Comparison of ENCODE assay signal across 10 cellular contexts in the genomic region with DNA sequence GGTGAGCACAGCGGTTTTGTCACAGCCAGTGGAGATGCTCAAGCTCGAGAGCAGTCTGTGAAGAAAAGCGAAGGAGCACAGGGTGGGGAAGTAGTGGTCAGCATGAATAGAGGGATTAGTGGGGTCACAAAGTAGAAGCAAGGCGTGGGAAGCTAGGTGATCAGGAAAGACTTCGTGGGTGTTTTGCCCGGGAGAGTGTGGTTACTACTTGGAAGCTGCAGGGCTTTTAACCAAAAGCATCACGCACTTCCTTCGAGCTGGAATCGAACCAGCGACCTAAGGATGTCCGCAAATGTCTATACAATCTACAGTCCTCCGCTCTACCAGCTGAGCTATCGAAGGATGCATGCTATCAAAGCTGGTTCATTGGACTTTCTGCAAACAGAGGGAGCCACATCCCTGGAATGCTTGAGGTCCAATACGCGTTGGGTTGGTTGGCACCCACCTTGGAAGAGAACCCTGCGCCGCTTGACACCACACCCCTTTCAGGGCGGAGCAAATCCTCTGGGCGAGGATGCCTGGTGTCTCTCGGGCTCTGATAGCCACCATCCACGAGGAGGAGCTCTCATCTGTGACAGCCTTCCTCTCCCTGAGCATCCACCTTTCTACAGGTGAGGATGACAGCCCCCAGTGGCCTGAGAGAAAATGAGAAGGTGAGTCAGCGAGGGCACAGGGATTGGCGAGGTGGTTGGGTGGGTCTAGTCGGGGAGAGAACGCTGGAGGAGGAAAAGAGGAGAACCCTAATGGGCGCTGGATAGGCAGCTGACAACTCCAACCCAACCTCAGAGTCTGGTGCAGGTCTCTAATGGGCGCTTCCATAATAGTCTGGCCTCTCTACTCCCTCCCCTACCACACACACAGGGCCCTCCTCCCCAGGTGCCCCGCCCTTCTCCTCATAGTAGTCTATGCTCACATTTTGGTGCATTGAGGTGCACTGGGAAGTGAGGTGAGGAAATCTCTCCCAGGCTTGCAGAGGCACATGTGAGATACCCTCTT. TPM values are rescaled to one million over a fixed set of nuclear protein-coding genes. Genes with fewer than 3 reads are reported as not detected.
DNase-seq lines count a peak whose midpoint lies in the region; ATAC-seq and TF ChIP-seq lines count a peak whose summit lies in the region.
"Had no signal": no experiment of that assay in that cellular context is flagged by ENCODE, and none has a peak within 500 bp of the region (broad histone marks: within the 10 kb centered on the region; RNA-seq: fewer than 3 reads in every experiment).

No MANE protein-coding gene starts in this region.

- H3K9me3 Mint-ChIP-seq in Calu3 (ENCODE audit: low read depth, unreplicated experiment) (no peaks in the 10 kb centered on the region), HFFc6 (no peaks in the 10 kb centered on the region)
- H3K9me3 Mint-ChIP-seq in activated CD8-positive, alpha-beta T cell treated with anti-CD3 and anti-CD28 coated beads for 36 hours = no peaks in the 10 kb centered on the region

- H3K36me3 ChIP-seq in aorta (ENCODE audit: control insufficient read depth in 1 of 2, insufficient read depth in 2 of 2, low read length in 1 of 2) = no peaks in the 10 kb centered on the region

- H3K27me3 ChIP-seq in aorta (ENCODE audit: control insufficient read depth in 1 of 2, insufficient read depth in 2 of 2, low read length in 1 of 2) = peaks cover 0 to 5% of the 10 kb centered on the region in 2 donors

- no TSS peak for BruUV-seq in Calu3 (replicated peaks; lab: Mats Ljungman, UMichigan)

- H3K4me1 ChIP-seq in aorta (ENCODE audit: control insufficient read depth in 1 of 2, insufficient read depth in 2 of 2, low read length in 2 of 2) = no peaks in the 10 kb centered on the region

- H3K4me3 Mint-ChIP-seq in Calu3 (ENCODE audit: low read depth, unreplicated experiment) (no peak overlapping the region), HFFc6 (no peak overlapping the region)
- no peak overlapping the region for H3K4me3 Mint-ChIP-seq in activated CD8-positive, alpha-beta T cell treated with anti-CD3 and anti-CD28 coated beads for 36 hours

- no peak overlapping the region for H3K4me3 ChIP-seq in aorta (ENCODE audit: low read length in 2 of 2)

- 20 to 23% methylated on average over 28 of the region's 28 CpGs for WGBS in aorta, 2 donors

- H3K9me3 ChIP-seq in aorta (ENCODE audit: control insufficient read depth, low read length) = peaks cover 3% of the 10 kb centered on the region

- H3K4me1 Mint-ChIP-seq in Calu3 (ENCODE audit: low read depth, unreplicated experiment) (peaks cover 12% of the 10 kb centered on the region), HFFc6 (ENCODE audit: low read depth) (peaks cover 6% of the 10 kb centered on the region)
- H3K4me1 Mint-ChIP-seq in activated CD8-positive, alpha-beta T cell treated with anti-CD3 and anti-CD28 coated beads for 36 hours (ENCODE audit: low read depth) = peaks cover 23% of the 10 kb centered on the region

- TF ChIP-seq CTCF in Calu3 (IDR thresholded peaks at IDR 0.05; ENCODE audit: unreplicated experiment) (no peak), HFFc6 (IDR thresholded peaks at IDR 0.05) (peak; percentile 38; the same call in 1 of the 2 replicates)
- TF ChIP-seq CTCF in activated CD8-positive, alpha-beta T cell treated with anti-CD3 and anti-CD28 coated beads for 36 hours (IDR thresholded peaks at IDR 0.05) = peak; percentile 38

- peak; percentile 53 for ATAC-seq in activated CD8-positive, alpha-beta T cell treated with anti-CD3 and anti-CD28 coated beads for 36 hours
- ATAC-seq in aorta (ENCODE audit: low FRiP score) = no peak
- no peak for ATAC-seq in GM21381 (IDR thresholded peaks at IDR 0.05; ENCODE audit: unreplicated experiment)
- ATAC-seq in GM18502 (IDR thresholded peaks at IDR 0.05; ENCODE audit: poor library complexity, unreplicated experiment) = no peak

- intact Hi-C loops in Calu3 (cut with micrococcal nuclease; ENCODE audit: unreplicated experiment) = no loop called here
- intact Hi-C loops in activated CD8-positive, alpha-beta T cell treated with anti-CD3 and anti-CD28 coated beads for 36 hours (cut with micrococcal nuclease) = no loop called here
- intact Hi-C loops in aorta (cut with DNase I) = no loop called here

- H3K27ac Mint-ChIP-seq in Calu3 (ENCODE audit: unreplicated experiment) (no peak overlapping the region), HFFc6 (no peak overlapping the region)
- no peak overlapping the region for H3K27ac Mint-ChIP-seq in activated CD8-positive, alpha-beta T cell treated with anti-CD3 and anti-CD28 coated beads for 36 hours

- CTCF ChIA-PET in Calu3 (lab: Charles Lee) = no interaction called here
- CTCF ChIA-PET in activated CD8-positive, alpha-beta T cell treated with anti-CD3 and anti-CD28 coated beads for 36 hours (lab: Charles Lee) = interaction anchor here (0.6 to 9.2 kb wide), 9 partner anchors 10 to 216 kb away, joined by 3 to 69 read pairs (median 6); partner anchors contain the start of genes ANG and RNASE4

- POLR2A ChIA-PET in activated CD8-positive, alpha-beta T cell treated with anti-CD3 and anti-CD28 coated beads for 36 hours (lab: Charles Lee) = interaction anchor here (1.1 to 1.2 kb wide), 2 partner anchors 24 to 26 kb away, joined by 3 to 4 read pairs; no protein-coding TSS in a partner anchor

- H3K27ac ChIP-seq in aorta (ENCODE audit: low read depth in 1 of 2, low read length in 2 of 2) = no peak overlapping the region

- in situ Hi-C loops in ACHN (cut with HindIII; ENCODE audit: low pct_ligation_motif_present, low pct_unique_long_range_greater_than_20kb, low sequenced_read_pairs) = no loop called here

- peaks cover 61% of the 10 kb centered on the region for H3K27me3 Mint-ChIP-seq in Calu3 (ENCODE audit: unreplicated experiment)
- H3K27me3 Mint-ChIP-seq in HFFc6 (ENCODE audit: insufficient read depth) = peaks cover 36% of the 10 kb centered on the region
- peaks cover 46% of the 10 kb centered on the region for H3K27me3 Mint-ChIP-seq in activated CD8-positive, alpha-beta T cell treated with anti-CD3 and anti-CD28 coated beads for 36 hours

- H3K36me3 Mint-ChIP-seq in Calu3 (ENCODE audit: insufficient read depth, unreplicated experiment) = peaks cover 3% of the 10 kb centered on the region
- H3K36me3 Mint-ChIP-seq in HFFc6 (ENCODE audit: low read depth) = no peaks in the 10 kb centered on the region
- H3K36me3 Mint-ChIP-seq in activated CD8-positive, alpha-beta T cell treated with anti-CD3 and anti-CD28 coated beads for 36 hours (ENCODE audit: low read depth) = no peaks in the 10 kb centered on the region

- DNase-seq in Calu3 = peak; percentile 38
- peak; percentile 34 for DNase-seq in HFFc6
- peak; percentile 48 for DNase-seq in activated CD8-positive, alpha-beta T cell treated with anti-CD3 and anti-CD28 coated beads for 36 hours
- DNase-seq in iris pigment epithelial cell (ENCODE audit: low read depth) = peak; percentile 35
- no peak for DNase-seq in aorta
- no peak for DNase-seq in ACHN

RNA-seq across cellular contexts. Expression of gene OR6S1, which starts 16.0 kb away (rescaled TPM):
- total RNA-seq in Calu3 (2022) (not detected in 2 replicates), aorta (not detected)
- total RNA-seq in HFFc6 (2021; fragmentation: NEBNext Ultra II Directional; extraction: Animal tissue kit (Norgen Biotek cat#: 25700)) = not detected
- not detected for total RNA-seq in activated CD8-positive, alpha-beta T cell treated with anti-CD3 and anti-CD28 coated beads for 36 hours
- not detected for polyA plus RNA-seq in aorta
- total RNA-seq: activated CD8-positive, alpha-beta memory T cell treated with anti-CD3 and anti-CD28 coated beads for 36 hours; frontal cortex had no signal

RNA-seq across cellular contexts. Expression of gene RNASE4, which starts 26.8 kb away (rescaled TPM):
- total RNA-seq in Calu3 (2022) (5.3 and 7.3 TPM in 2 replicates), aorta (10 to 100 TPM; 37.4 to 71.8 TPM)
- 1 to 10 TPM; 2.8 to 6.9 (median 5.3) TPM for total RNA-seq in HFFc6 (2021; fragmentation: NEBNext Ultra II Directional; extraction: Animal tissue kit (Norgen Biotek cat#: 25700))
- 1 to 10 TPM; 1.0 to 1.1 TPM for total RNA-seq in activated CD8-positive, alpha-beta T cell treated with anti-CD3 and anti-CD28 coated beads for 36 hours
- polyA plus RNA-seq in aorta = 10 to 100 TPM; 39.3 to 85.1 TPM

RNA-seq across cellular contexts. Expression of gene ANG, which starts 31.1 kb away (rescaled TPM):
- total RNA-seq in Calu3 (2022) (4.0 and 4.4 TPM in 2 replicates), aorta (10 to 100 TPM; 19.7 to 22.1 TPM)
- 1 to 10 TPM; 2.4 to 4.0 (median 3.2) TPM for total RNA-seq in HFFc6 (2021; fragmentation: NEBNext Ultra II Directional; extraction: Animal tissue kit (Norgen Biotek cat#: 25700))
- total RNA-seq in activated CD8-positive, alpha-beta T cell treated with anti-CD3 and anti-CD28 coated beads for 36 hours = under 1 TPM; 0.87 to 0.92 TPM
- polyA plus RNA-seq in aorta = 10 to 100 TPM; 20.8 to 30.3 TPM

Comparison
In these comparisons a context has a peak if more than half of its experiments do, and no peak if none do; other contexts are left out.
1. DNase-seq: peak in Calu3 (single experiment), HFFc6 (single experiment), activated CD8-positive, alpha-beta T cell treated with anti-CD3 and anti-CD28 coated beads for 36 hours (single experiment) and iris pigment epithelial cell (single experiment); none in aorta (0 of 2) and ACHN (single experiment).